11 cellular contexts compared by ENCODE assay signal in the genomic region with DNA sequence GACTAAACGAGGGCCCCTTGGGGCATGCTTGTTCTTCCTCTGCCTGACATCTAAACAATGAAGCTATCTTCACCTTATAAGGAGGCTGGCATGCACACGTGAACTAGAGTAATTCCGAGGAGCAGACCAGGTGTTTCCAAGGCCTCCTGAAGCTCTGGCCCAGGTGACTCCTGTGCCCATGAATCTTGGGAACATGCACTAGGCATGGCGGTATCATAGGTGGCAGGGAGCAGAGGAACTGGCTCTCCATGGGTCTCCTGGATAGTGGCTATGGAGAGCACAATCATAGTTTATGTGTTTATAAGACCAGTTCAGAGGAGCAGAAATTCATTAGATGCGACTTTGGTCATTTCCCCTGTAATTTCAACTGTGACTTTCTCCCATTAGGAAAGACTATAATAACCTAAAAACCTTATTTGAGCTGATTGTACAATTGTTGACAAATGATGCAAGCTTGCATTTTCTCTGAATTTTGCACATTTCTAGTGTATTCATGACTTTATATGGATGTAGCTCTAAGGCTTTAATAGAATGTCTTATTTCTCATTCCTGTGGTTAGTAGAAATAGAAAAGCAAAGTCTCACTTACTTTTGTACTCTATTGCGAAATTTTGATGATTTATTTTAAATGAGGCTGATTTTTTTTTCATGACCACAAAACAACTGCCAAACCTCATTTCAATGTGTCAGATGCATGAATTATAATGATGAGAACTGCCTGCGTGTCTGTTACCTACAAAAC.
DNase-seq lines count a peak whose midpoint lies in the region; ATAC-seq, FAIRE-seq and TF ChIP-seq lines count a peak whose summit lies in the region.
"Had no signal": no experiment of that assay in that cellular context is flagged by ENCODE, and none has a peak within 500 bp of the region (broad histone marks: within the 10 kb centered on the region; RNA-seq: fewer than 3 reads in every experiment).

No MANE protein-coding gene starts in this region.

- H3K4me1 ChIP-seq in astrocyte (ENCODE audit: insufficient read depth, low read length), result peaks cover 23% of the 10 kb centered on the region
- H3K4me1 ChIP-seq in aorta (ENCODE audit: control insufficient read depth in 1 of 2, insufficient read depth in 2 of 2, low read length in 2 of 2), result peaks cover 0 to 4% of the 10 kb centered on the region in 2 donors

- H3K36me3 ChIP-seq in astrocyte (ENCODE audit: insufficient read depth, low read length) (no peaks in the 10 kb centered on the region), aorta (ENCODE audit: control insufficient read depth in 1 of 2, insufficient read depth in 2 of 2, low read length in 1 of 2) (peaks cover 0 to 2% of the 10 kb centered on the region in 2 donors)
- H3K36me3 ChIP-seq: neutrophil had no signal

- H3K36me3 Mint-ChIP-seq in astrocyte (ENCODE audit: low read depth, unreplicated experiment) (peaks cover 4% of the 10 kb centered on the region), immature natural killer cell (no peaks in the 10 kb centered on the region)
- no peaks in the 10 kb centered on the region for H3K36me3 Mint-ChIP-seq in activated naive CD8-positive, alpha-beta T cell treated with anti-CD3 and anti-CD28 coated beads for 36 hours

- H3K9me3 ChIP-seq in astrocyte (ENCODE audit: insufficient read depth, low read depth, low read length) (no peaks in the 10 kb centered on the region), aorta (ENCODE audit: control insufficient read depth, low read length) (no peaks in the 10 kb centered on the region)
- H3K9me3 ChIP-seq: neutrophil had no signal

- H3K9me3 Mint-ChIP-seq in astrocyte (ENCODE audit: unreplicated experiment), result peaks cover 6% of the 10 kb centered on the region
- no peaks in the 10 kb centered on the region for H3K9me3 Mint-ChIP-seq in immature natural killer cell
- no peaks in the 10 kb centered on the region for H3K9me3 Mint-ChIP-seq in activated naive CD8-positive, alpha-beta T cell treated with anti-CD3 and anti-CD28 coated beads for 36 hours

- 57 to 60% methylated on average over 7 of the region's 7 CpGs for WGBS in aorta, 2 donors

- H3K27ac Mint-ChIP-seq in astrocyte (ENCODE audit: unreplicated experiment) (peak overlapping the region; percentile 89), immature natural killer cell (peak overlapping the region in 1 of 6 donors; percentile 67)
- no peak overlapping the region for H3K27ac Mint-ChIP-seq in activated naive CD8-positive, alpha-beta T cell treated with anti-CD3 and anti-CD28 coated beads for 36 hours

- H3K4me1 Mint-ChIP-seq in astrocyte (ENCODE audit: low read depth, unreplicated experiment), result peaks cover 26% of the 10 kb centered on the region
- peaks cover 21 to 36% of the 10 kb centered on the region in 2 donors for H3K4me1 Mint-ChIP-seq in immature natural killer cell
- no peaks in the 10 kb centered on the region for H3K4me1 Mint-ChIP-seq in activated naive CD8-positive, alpha-beta T cell treated with anti-CD3 and anti-CD28 coated beads for 36 hours

- no peak overlapping the region for H2AFZ ChIP-seq in astrocyte (ENCODE audit: low read depth, low read length)

- ATAC-seq in aorta (ENCODE audit: low FRiP score) (peak; percentile 31), GM21447 (IDR thresholded peaks at IDR 0.05; ENCODE audit: unreplicated experiment) (no peak)
- ATAC-seq: Panc1 had no signal

- H4K20me1 ChIP-seq in astrocyte (ENCODE audit: insufficient read depth, low read length), result no peaks in the 10 kb centered on the region

- intact Hi-C loops in aorta (cut with DNase I), result no loop called here

- peak; percentile 95 for DNase-seq in LHCN-M2 (ENCODE audit: low read depth)
- peak; percentile 96 for DNase-seq in astrocyte (ENCODE audit: low read depth)
- DNase-seq in immature natural killer cell, result peak; percentile 8 to 19 (median 16)
- no peak for DNase-seq in aorta
- no peak for DNase-seq in activated naive CD8-positive, alpha-beta T cell treated with anti-CD3 and anti-CD28 coated beads for 36 hours
- no peak for DNase-seq in GM19240 (ENCODE audit: insufficient read length, low spot score)
- DNase-seq: activated CD4-positive, alpha-beta T cell treated with anti-CD3 and anti-CD28 coated beads, Interleukin-2, amount 50 U/mL, for 1 hour; NCI-H1105 treated with DMSO at 0.1 percent for 48 hours had no signal

- H3K4me3 ChIP-seq in astrocyte (ENCODE audit: insufficient read depth, low read depth, low read length), result no peak overlapping the region
- no peak overlapping the region for H3K4me3 ChIP-seq in aorta (ENCODE audit: low read length in 2 of 2)

- peak overlapping the region; percentile 64 for H3K9ac ChIP-seq in astrocyte (ENCODE audit: low read length)

- FAIRE-seq in astrocyte (lab: Jason Lieb, UNC), result peak; percentile 97

- H3K4me3 Mint-ChIP-seq in astrocyte (ENCODE audit: unreplicated experiment), result no peak overlapping the region
- peak overlapping the region in 2 of 5 donors; percentile 4 to 61 for H3K4me3 Mint-ChIP-seq in immature natural killer cell
- H3K4me3 Mint-ChIP-seq in activated naive CD8-positive, alpha-beta T cell treated with anti-CD3 and anti-CD28 coated beads for 36 hours, result no peak overlapping the region

- peak overlapping the region; percentile 34 for H3K4me2 ChIP-seq in astrocyte (ENCODE audit: low read length)

- peak overlapping the region; percentile 85 for H3K27ac ChIP-seq in astrocyte (ENCODE audit: low read depth, low read length)
- H3K27ac ChIP-seq in aorta (ENCODE audit: low read depth in 1 of 2, low read length in 2 of 2), result no peak overlapping the region
- H3K27ac ChIP-seq: neutrophil had no signal

- H3K27me3 Mint-ChIP-seq in astrocyte (ENCODE audit: low read depth, unreplicated experiment), result no peaks in the 10 kb centered on the region
- peaks cover 0 to 6% (median 3%) of the 10 kb centered on the region in 3 donors for H3K27me3 Mint-ChIP-seq in immature natural killer cell (ENCODE audit: low read depth in 3 of 3)
- H3K27me3 Mint-ChIP-seq in activated naive CD8-positive, alpha-beta T cell treated with anti-CD3 and anti-CD28 coated beads for 36 hours, result no peaks in the 10 kb centered on the region

- no peaks in the 10 kb centered on the region for H3K79me2 ChIP-seq in astrocyte (ENCODE audit: insufficient read depth, low read length)

- no peak for TF ChIP-seq CTCF in astrocyte (IDR thresholded peaks at IDR 0.05; ENCODE audit: insufficient read depth, low read depth, low read length)

- H3K27me3 ChIP-seq in astrocyte (ENCODE audit: insufficient read depth, low read length) (no peaks in the 10 kb centered on the region), aorta (ENCODE audit: control insufficient read depth in 1 of 2, insufficient read depth in 2 of 2, low read length in 1 of 2) (no peaks in the 10 kb centered on the region)
- H3K27me3 ChIP-seq: neutrophil had no signal

Comparison
In these comparisons a context has a peak if more than half of its experiments do, and no peak if none do; other contexts are left out.
1. DNase-seq: peak in LHCN-M2 (single experiment), astrocyte (single experiment) and immature natural killer cell (3 of 3); none in aorta (0 of 2), activated naive CD8-positive, alpha-beta T cell treated with anti-CD3 and anti-CD28 coated beads for 36 hours (single experiment) and GM19240 (single experiment).